In genomic region chr9:135905380-135906282, GRCh38 we compare ENCODE assay signal across 8 cellular contexts. TPM values are rescaled to one million over a fixed set of nuclear protein-coding genes. Genes with fewer than 3 reads are reported as not detected.
DNase-seq lines count a peak whose midpoint lies in the region; ATAC-seq and TF ChIP-seq lines count a peak whose summit lies in the region.

No MANE protein-coding gene starts in this region.

- H3K27me3 Mint-ChIP-seq in activated T-cell treated with anti-CD3 and anti-CD28 coated beads, Interleukin-2, amount 50 U/mL, for 72 hours (ENCODE audit: low read depth) = no peaks in the 10 kb centered on the region

- DNase-seq in BJ (ENCODE audit: low read depth) (no peak), NB4 (ENCODE audit: low read depth) (peak; percentile 45), foreskin fibroblast (peak in 1 of 2 donors; percentile 41), KBM-7 (no peak)
- DNase-seq in activated T-cell treated with anti-CD3 and anti-CD28 coated beads, Interleukin-2, amount 50 U/mL, for 72 hours = peak; percentile 70 to 83

- H3K9ac ChIP-seq in skeletal muscle satellite cell (ENCODE audit: low read depth, low read length) = peak overlapping the region; percentile 52

- in situ Hi-C loops in KBM-7 (cut with MboI; ENCODE audit: low pct_unique_long_range_greater_than_20kb, low sequenced_read_pairs) = no loop called here

- no peak for TF ChIP-seq POLR2A in NB4 (IDR thresholded peaks at IDR 0.05; ENCODE audit: extremely low read depth, insufficient read length)

- peaks cover 76% of the 10 kb centered on the region for H3K4me1 Mint-ChIP-seq in activated T-cell treated with anti-CD3 and anti-CD28 coated beads, Interleukin-2, amount 50 U/mL, for 72 hours (ENCODE audit: low read depth)

- H3K27ac Mint-ChIP-seq in activated T-cell treated with anti-CD3 and anti-CD28 coated beads, Interleukin-2, amount 50 U/mL, for 72 hours = peak overlapping the region; percentile 97

- H3K4me3 ChIP-seq in BJ (ENCODE audit: low read depth, low read length) (peak overlapping the region; percentile 49; the same call in 1 of the 2 replicates), NB4 (ENCODE audit: low read depth, low read length) (peak overlapping the region; percentile 64), foreskin fibroblast (ENCODE audit: low read depth in 1 of 2, low read length in 2 of 2) (peak overlapping the region; percentile 47 to 55), skeletal muscle satellite cell (ENCODE audit: low read length) (peak overlapping the region; percentile 70)

- H3K36me3 Mint-ChIP-seq in activated T-cell treated with anti-CD3 and anti-CD28 coated beads, Interleukin-2, amount 50 U/mL, for 72 hours (ENCODE audit: insufficient read depth in 2 of 2) = peaks cover 12 to 25% of the 10 kb centered on the region in 2 donors

- peak; percentile 61 to 72 for ATAC-seq in activated T-cell treated with anti-CD3 and anti-CD28 coated beads, Interleukin-2, amount 50 U/mL, for 72 hours (replicated peaks in 1 of 2)
- ATAC-seq in GM21786 (IDR thresholded peaks at IDR 0.05; ENCODE audit: unreplicated experiment) = no peak
- no peak for ATAC-seq in HG02571 (IDR thresholded peaks at IDR 0.05; ENCODE audit: unreplicated experiment)

- no peaks in the 10 kb centered on the region for H3K9me3 Mint-ChIP-seq in activated T-cell treated with anti-CD3 and anti-CD28 coated beads, Interleukin-2, amount 50 U/mL, for 72 hours

- POLR2A ChIA-PET in BJ (lab: Charles Lee) = no interaction called here

- peak overlapping the region; percentile 87 for H3K4me2 ChIP-seq in skeletal muscle satellite cell (ENCODE audit: low read length)

- H3K9me3 ChIP-seq in skeletal muscle satellite cell (replicated peaks; ENCODE audit: low read length) = no peaks in the 10 kb centered on the region

- TF ChIP-seq CTCF in BJ (IDR thresholded peaks at IDR 0.05; ENCODE audit: insufficient read depth, low read depth, low read length) (no peak), NB4 (IDR thresholded peaks at IDR 0.05; ENCODE audit: low read depth, low read length) (no peak), foreskin fibroblast (IDR thresholded peaks at IDR 0.05; ENCODE audit: low read depth, low read length) (no peak)

- CTCF ChIA-PET in BJ (lab: Yijun Ruan, JAX) = no interaction called here

- H3K4me1 ChIP-seq in skeletal muscle satellite cell (ENCODE audit: control insufficient read depth, insufficient read depth, low read length) = peaks cover 36% of the 10 kb centered on the region

- H3K27me3 ChIP-seq in BJ (ENCODE audit: control insufficient read depth, insufficient read depth, low read length) = no peaks in the 10 kb centered on the region
- H3K27me3 ChIP-seq in skeletal muscle satellite cell (ENCODE audit: control insufficient read depth, insufficient read depth, low read length) = no peaks in the 10 kb centered on the region

- H3K36me3 ChIP-seq in BJ (ENCODE audit: control insufficient read depth, insufficient read depth, low read length) (no peaks in the 10 kb centered on the region), skeletal muscle satellite cell (ENCODE audit: insufficient read depth, low read length) (peaks cover 11% of the 10 kb centered on the region)

- H3K4me3 Mint-ChIP-seq in activated T-cell treated with anti-CD3 and anti-CD28 coated beads, Interleukin-2, amount 50 U/mL, for 72 hours = peak overlapping the region; percentile 82 to 96

RNA-seq across cellular contexts. Expression of gene CAMSAP1, which starts 1.7 kb away (rescaled TPM):
- 3.8 and 4.1 TPM in 2 replicates for polyA plus RNA-seq in BJ (2011; rRNA removed)
- polyA minus RNA-seq in BJ (2011; rRNA and poly(A)+ RNA removed) = 25.1 and 33.3 TPM in 2 replicates
- 10 to 100 TPM; 42.2 to 53.4 TPM for total RNA-seq in activated T-cell treated with anti-CD3 and anti-CD28 coated beads, Interleukin-2, amount 50 U/mL, for 72 hours
- total RNA-seq in skeletal muscle satellite cell (2012; rRNA removed) = 15.7 and 23.1 TPM in 2 replicates

RNA-seq across cellular contexts. Expression of gene UBAC1, which starts 55.5 kb away (rescaled TPM):
- 42.1 and 50.2 TPM in 2 replicates for polyA plus RNA-seq in BJ (2011; rRNA removed)
- 15.2 and 19.0 TPM in 2 replicates for polyA minus RNA-seq in BJ (2011; rRNA and poly(A)+ RNA removed)
- 10 to 100 TPM; 35.6 to 41.6 TPM for total RNA-seq in activated T-cell treated with anti-CD3 and anti-CD28 coated beads, Interleukin-2, amount 50 U/mL, for 72 hours
- total RNA-seq in skeletal muscle satellite cell (2012; rRNA removed) = 21.2 and 24.6 TPM in 2 replicates

Comparison
In these comparisons a context has a peak if more than half of its experiments do, and no peak if none do; other contexts are left out.
1. DNase-seq: peak in NB4 (single experiment) and activated T-cell treated with anti-CD3 and anti-CD28 coated beads, Interleukin-2, amount 50 U/mL, for 72 hours (2 of 2); none in BJ (single experiment) and KBM-7 (single experiment).
2. ATAC-seq: peak in activated T-cell treated with anti-CD3 and anti-CD28 coated beads, Interleukin-2, amount 50 U/mL, for 72 hours (2 of 2); none in GM21786 (single experiment) and HG02571 (single experiment).
3. Peak in every context shown above with its lines, with median percentiles within 50 percentile points of each other: H3K4me3 ChIP-seq.